ENCODE assay signal across 23 cellular contexts in genomic region chr6:107344383-107344782, GRCh38.
DNase-seq lines count a peak whose midpoint lies in the region; ATAC-seq and TF ChIP-seq lines count a peak whose summit lies in the region.
"Had no signal": no experiment of that assay in that cellular context is flagged by ENCODE, and none has a peak within 500 bp of the region (broad histone marks: within the 10 kb centered on the region; RNA-seq: fewer than 3 reads in every experiment).

No MANE protein-coding gene starts in this region.

- H3K4me1 ChIP-seq in A673 (ENCODE audit: insufficient read depth, low read length, poor library complexity, severe bottlenecking) = peaks cover 25% of the 10 kb centered on the region
- H3K4me1 ChIP-seq: SJCRH30 had no signal

- H3K27me3 ChIP-seq in A673 (replicated peaks; ENCODE audit: insufficient read depth, low read depth, low read length, poor library complexity) = no peaks in the 10 kb centered on the region
- H3K27me3 ChIP-seq: SJCRH30 had no signal

- H3K9me3 ChIP-seq in A673 (ENCODE audit: low read depth, low read length, poor library complexity, severe bottlenecking) = no peaks in the 10 kb centered on the region
- H3K9me3 ChIP-seq in SK-N-MC (ENCODE audit: low read depth, low read length) = no peaks in the 10 kb centered on the region
- H3K9me3 ChIP-seq: SJCRH30 had no signal

- POLR2A ChIA-PET in A673 (lab: Charles Lee; ENCODE audit: low non-redundant PET) = no interaction called here

- DNase-seq in A673 (ENCODE audit: low spot score) (no peak), ELF-1 (ENCODE audit: low read depth, low spot score) (peak; percentile 9), NB4 (ENCODE audit: low read depth) (peak; percentile 28), SK-N-MC (ENCODE audit: low read depth, low spot score) (no peak), DMS79 (lab: John Stamatoyannopoulos, UW) (no peak), epidermal melanocyte (ENCODE audit: insufficient read length, low spot score) (no peak), progenitor cell of endocrine pancreas (ENCODE audit: low spot score, unreplicated experiment) (no peak)
- DNase-seq: AML-193; CD8-positive, alpha-beta memory T cell; DMS 273 treated with DMSO at 0.1 percent for 48 hours; DMS79 treated with DMSO at 0.1 percent for 48 hours; H7; IMR-90; KG1; NCI-H1105; NCI-H1436 treated with DMSO at 0.1 percent for 48 hours; NCI-H187 treated with DMSO at 0.1 percent for 48 hours; NCI-H446; NCI-H524 treated with DMSO at 0.1 percent for 48 hours; SJCRH30; T-cell had no signal

- ATAC-seq in GM21381 (IDR thresholded peaks at IDR 0.05; ENCODE audit: unreplicated experiment) = no peak
- ATAC-seq: T-cell had no signal

- no peak overlapping the region for H3K4me3 Mint-ChIP-seq in progenitor cell of endocrine pancreas (ENCODE audit: low read depth)
- H3K4me3 Mint-ChIP-seq: CD14-positive monocyte; CD8-positive, alpha-beta memory T cell; T-cell had no signal

- intact Hi-C loops in A673 (cut with micrococcal nuclease; ENCODE audit: unreplicated experiment) = no loop called here

- BruUV-seq in A673 (replicated peaks; lab: Mats Ljungman, UMichigan) = no TSS peak

- peak overlapping the region; percentile 46 for H3K9ac ChIP-seq in SK-N-MC (ENCODE audit: insufficient read length)

- no peak overlapping the region for H3K27ac Mint-ChIP-seq in progenitor cell of endocrine pancreas
- H3K27ac Mint-ChIP-seq: CD14-positive monocyte; CD8-positive, alpha-beta memory T cell; T-cell had no signal

- no peak for TF ChIP-seq POLR2A in NB4 (IDR thresholded peaks at IDR 0.05; ENCODE audit: extremely low read depth, insufficient read length)

- TF ChIP-seq CTCF in A673 (conservative IDR thresholded peaks at IDR 0.05; ENCODE audit: low read depth, low read length) (no peak), NB4 (IDR thresholded peaks at IDR 0.05; ENCODE audit: low read depth, low read length) (no peak), progenitor cell of endocrine pancreas (IDR thresholded peaks at IDR 0.05; ENCODE audit: unreplicated experiment) (no peak)

- no peak overlapping the region for H3K4me3 ChIP-seq in A673 (ENCODE audit: low read depth, low read length, poor library complexity, severe bottlenecking)
- H3K4me3 ChIP-seq in NB4 (ENCODE audit: low read depth, low read length) = no peak overlapping the region
- H3K4me3 ChIP-seq in SK-N-MC = peak overlapping the region; percentile 64
- H3K4me3 ChIP-seq: SJCRH30 had no signal

- H3K27ac ChIP-seq in A673 (ENCODE audit: low read depth, low read length, poor library complexity, severe bottlenecking) (peak overlapping the region; percentile 63), SK-N-MC (peak overlapping the region; percentile 94)
- H3K27ac ChIP-seq: SJCRH30 had no signal

- no peaks in the 10 kb centered on the region for H3K9me3 Mint-ChIP-seq in progenitor cell of endocrine pancreas (ENCODE audit: low read depth)
- H3K9me3 Mint-ChIP-seq: CD8-positive, alpha-beta memory T cell; T-cell had no signal

- H3K27me3 Mint-ChIP-seq in progenitor cell of endocrine pancreas = no peaks in the 10 kb centered on the region
- H3K27me3 Mint-ChIP-seq: CD8-positive, alpha-beta memory T cell; T-cell had no signal

- H3K36me3 ChIP-seq in A673 (ENCODE audit: insufficient read depth, low read length, poor library complexity, severe bottlenecking) (no peaks in the 10 kb centered on the region), SK-N-MC (ENCODE audit: insufficient read depth, low read length) (no peaks in the 10 kb centered on the region)
- H3K36me3 ChIP-seq: SJCRH30 had no signal

- H3K36me3 Mint-ChIP-seq in progenitor cell of endocrine pancreas (ENCODE audit: insufficient read depth) = peaks cover 1% of the 10 kb centered on the region

- CTCF ChIA-PET in A673 (lab: Charles Lee) = no interaction called here

- H3K4me1 Mint-ChIP-seq in progenitor cell of endocrine pancreas (ENCODE audit: low read depth) = no peaks in the 10 kb centered on the region
- H3K4me1 Mint-ChIP-seq: CD8-positive, alpha-beta memory T cell had no signal

Comparison
In these comparisons a context has a peak if more than half of its experiments do, and no peak if none do; other contexts are left out.
1. DNase-seq: peak in ELF-1 (single experiment) and NB4 (single experiment); none in A673 (single experiment), SK-N-MC (single experiment), DMS79 (single experiment), epidermal melanocyte (single experiment) and progenitor cell of endocrine pancreas (single experiment).